23 cellular contexts compared by ENCODE assay signal in genomic region chr4:24248674-24249644, GRCh38.
DNase-seq lines count a peak whose midpoint lies in the region; ATAC-seq and TF ChIP-seq lines count a peak whose summit lies in the region.
"Had no signal": no experiment of that assay in that cellular context is flagged by ENCODE, and none has a peak within 500 bp of the region (broad histone marks: within the 10 kb centered on the region; RNA-seq: fewer than 3 reads in every experiment).

No MANE protein-coding gene starts in this region.

- no peak for TF ChIP-seq POLR2A in gastrocnemius medialis (IDR thresholded peaks at IDR 0.05)
- TF ChIP-seq POLR2A in lower leg skin (IDR thresholded peaks at IDR 0.05) = no peak

- POLR2A ChIA-PET in WTC11 (lab: Charles Lee) = interaction anchor here (0.6 kb wide), 1 partner anchor 441 kb away, joined by 4 read pairs; no protein-coding TSS in a partner anchor

- H3K27ac Mint-ChIP-seq in WTC11 = no peak overlapping the region
- H3K27ac Mint-ChIP-seq in endodermal cell = no peak overlapping the region
- H3K27ac Mint-ChIP-seq: activated CD4-positive, alpha-beta T cell treated with anti-CD3 and anti-CD28 coated beads for 36 hours; HFFc6 had no signal

- in situ Hi-C loops in gastrocnemius medialis (cut with MboI; ENCODE audit: low sequenced_read_pairs in 4 of 4) = loop anchor here in 1 of 4 donors (10.0 kb wide), 1 partner anchor 304 kb away; no protein-coding TSS in a partner anchor

- intact Hi-C loops in gastrocnemius medialis (cut with DNase I; ENCODE audit: low total_unique reads) = loop anchor here (5.0 to 10.0 kb wide), 3 partner anchors 317 to 874 kb away; no protein-coding TSS in a partner anchor
- intact Hi-C loops in posterior cingulate gyrus (cut with DNase I) = no loop called here
- intact Hi-C loops in lower leg skin (cut with DNase I; ENCODE audit: low total_unique reads) = no loop called here

- H3K36me3 ChIP-seq in endodermal cell (ENCODE audit: control insufficient read depth, insufficient read depth, low read length) (no peaks in the 10 kb centered on the region), gastrocnemius medialis (no peaks in the 10 kb centered on the region)
- H3K36me3 ChIP-seq: tibial nerve had no signal

- H3K9me3 Mint-ChIP-seq in WTC11 = no peaks in the 10 kb centered on the region
- H3K9me3 Mint-ChIP-seq in endodermal cell = no peaks in the 10 kb centered on the region
- H3K9me3 Mint-ChIP-seq: neural crest cell had no signal

- H3K27me3 Mint-ChIP-seq in WTC11 (ENCODE audit: low read depth) = no peaks in the 10 kb centered on the region; the same call in 1 of the 2 replicates
- no peaks in the 10 kb centered on the region for H3K27me3 Mint-ChIP-seq in endodermal cell (ENCODE audit: insufficient read depth)

- H3K9me3 ChIP-seq in endodermal cell (ENCODE audit: control insufficient read depth, low read length) (no peaks in the 10 kb centered on the region), gastrocnemius medialis (no peaks in the 10 kb centered on the region)
- H3K9me3 ChIP-seq: tibial nerve had no signal

- no peak overlapping the region for H3K9ac ChIP-seq in endodermal cell (ENCODE audit: extremely low read depth, low read length, poor library complexity, severe bottlenecking)

- 87 to 91% methylated on average over 16 to 17 of the region's 17 CpGs for WGBS in endodermal cell (ENCODE audit: insufficient coverage in 1 of 2, insufficient read length in 1 of 2), 2 experiments
- 72 to 78% methylated on average over 17 of the region's 17 CpGs for WGBS in lower leg skin, 2 donors

- no peaks in the 10 kb centered on the region for H3K36me3 Mint-ChIP-seq in WTC11
- no peaks in the 10 kb centered on the region for H3K36me3 Mint-ChIP-seq in endodermal cell (ENCODE audit: low read depth)

- CTCF ChIA-PET in WTC11 (lab: Charles Lee) = interaction anchor here (0.9 kb wide), 1 partner anchor 159 kb away, joined by 4 read pairs; no protein-coding TSS in a partner anchor

- DNase-seq in WTC11 (ENCODE audit: low spot score) = no peak
- peak; percentile 20 for DNase-seq in endodermal cell
- DNase-seq in left lobe of liver (ENCODE audit: low spot score) = no peak
- peak in 1 of 2 donors; percentile 27 for DNase-seq in gastrocnemius medialis
- DNase-seq in stimulated activated naive CD8-positive, alpha-beta T cell treated with anti-CD3 and anti-CD28 coated beads, Interleukin-15, Interleukin-2, amounts not matched to agents 100 U/mL and 50 U/mL, for 24 hours = no peak
- DNase-seq in posterior cingulate gyrus = no peak
- no peak for DNase-seq in lower leg skin (ENCODE audit: low spot score in 2 of 2)
- no peak for DNase-seq in activated CD4-positive, alpha-beta T cell treated with anti-CD3 and anti-CD28 coated beads, Interleukin-2, amount 50 U/mL, for 48 hours
- DNase-seq: activated CD4-positive, alpha-beta T cell treated with anti-CD3 and anti-CD28 coated beads for 36 hours; activated gamma-delta T cell treated with Interleukin-2 at 50 U/mL for 16 hours; amygdala; foreskin keratinocyte; HFFc6; NCI-H146; NCI-H226; PC-3; stimulated activated CD4-positive, alpha-beta T cell treated with anti-CD3 and anti-CD28 coated beads, Interleukin-4, amount 100 ng/mL, for 4 hours; stimulated activated CD8-positive, alpha-beta memory T cell treated with anti-CD3 and anti-CD28 coated beads, Interleukin-4, amount 100 ng/mL, for 48 hours; T1000 had no signal

- H3K4me3 Mint-ChIP-seq in WTC11 (no peak overlapping the region), endodermal cell (no peak overlapping the region)
- H3K4me3 Mint-ChIP-seq: activated CD4-positive, alpha-beta T cell treated with anti-CD3 and anti-CD28 coated beads for 36 hours; HFFc6; neural crest cell had no signal

- H3K27me3 ChIP-seq in endodermal cell (ENCODE audit: control insufficient read depth, insufficient read depth, low read length, poor library complexity, severe bottlenecking) = peaks cover 7% of the 10 kb centered on the region
- no peaks in the 10 kb centered on the region for H3K27me3 ChIP-seq in gastrocnemius medialis
- H3K27me3 ChIP-seq: tibial nerve had no signal

- H3K4me1 Mint-ChIP-seq in WTC11 (peaks cover 33% of the 10 kb centered on the region), endodermal cell (peaks cover 16% of the 10 kb centered on the region)
- H3K4me1 Mint-ChIP-seq: activated CD4-positive, alpha-beta T cell treated with anti-CD3 and anti-CD28 coated beads for 36 hours had no signal

- TF ChIP-seq CTCF in WTC11 (IDR thresholded peaks at IDR 0.05) = no peak
- peak; percentile 36 for TF ChIP-seq CTCF in endodermal cell (conservative IDR thresholded peaks at IDR 0.05)
- TF ChIP-seq CTCF in gastrocnemius medialis (IDR thresholded peaks at IDR 0.05 in 4 of 5, conservative IDR thresholded peaks at IDR 0.05 in 1 of 5) = no peak
- no peak for TF ChIP-seq CTCF in lower leg skin (IDR thresholded peaks at IDR 0.05)

- no peak overlapping the region for H3K27ac ChIP-seq in endodermal cell (ENCODE audit: low read depth, low read length)
- H3K27ac ChIP-seq in gastrocnemius medialis = peak overlapping the region; percentile 83 to 90 (median 86)
- H3K27ac ChIP-seq: foreskin keratinocyte, SK-N-MC, tibial nerve had no signal

- H3K4me3 ChIP-seq in endodermal cell (ENCODE audit: low read length) (no peak overlapping the region), gastrocnemius medialis (peak overlapping the region in 3 of 4 donors; percentile 14 to 44 (median 23)), lower leg skin (ENCODE audit: low read depth, poor library complexity, severe bottlenecking) (no peak overlapping the region)
- H3K4me3 ChIP-seq: lung, SK-N-MC, tibial nerve had no signal

- H3K4me1 ChIP-seq in endodermal cell (ENCODE audit: control insufficient read depth, insufficient read depth, low read length) (peaks cover 4% of the 10 kb centered on the region), gastrocnemius medialis (peaks cover 37 to 40% of the 10 kb centered on the region in 2 donors)
- H3K4me1 ChIP-seq: foreskin keratinocyte had no signal

- ATAC-seq in WTC11 (peak; percentile 56), left lobe of liver (peak; percentile 40), gastrocnemius medialis (peak; percentile 37 to 52)
- no peak for ATAC-seq in stimulated activated naive CD8-positive, alpha-beta T cell treated with anti-CD3 and anti-CD28 coated beads, Interleukin-15, Interleukin-2, amounts not matched to agents 100 U/mL and 50 U/mL, for 24 hours
- ATAC-seq: activated CD4-positive, alpha-beta T cell treated with anti-CD3 and anti-CD28 coated beads for 36 hours; foreskin keratinocyte; PC-3 had no signal

TF ChIP-seq in WTC11, 78 proteins besides CTCF, POLR2A, EP300 and RAD21 (continues in another document):
- TF ChIP-seq NFATC4 (CRISPR knock-in tag; IDR thresholded peaks at IDR 0.05) (no peak), MYBL2 (CRISPR knock-in tag; IDR thresholded peaks at IDR 0.05) (no peak), PRRX2 (CRISPR knock-in tag; IDR thresholded peaks at IDR 0.05) (no peak), FOXJ3 (CRISPR knock-in tag; IDR thresholded peaks at IDR 0.05; ENCODE audit: borderline replicate concordance) (no peak), TCF7 (CRISPR knock-in tag; IDR thresholded peaks at IDR 0.05; ENCODE audit: low read depth) (no peak), USF1 (CRISPR knock-in tag; IDR thresholded peaks at IDR 0.05) (no peak), MLX (CRISPR knock-in tag; IDR thresholded peaks at IDR 0.05) (no peak), ZNF532 (CRISPR knock-in tag; IDR thresholded peaks at IDR 0.05; ENCODE audit: borderline replicate concordance) (no peak), ESRRA (CRISPR knock-in tag; IDR thresholded peaks at IDR 0.05; ENCODE audit: borderline replicate concordance) (no peak), NR3C1 (CRISPR knock-in tag; conservative IDR thresholded peaks at IDR 0.05; ENCODE audit: low read depth) (no peak), ZBTB21 (CRISPR knock-in tag; IDR thresholded peaks at IDR 0.05; ENCODE audit: borderline replicate concordance) (no peak)

Comparison
In these comparisons a context has a peak if more than half of its experiments do, and no peak if none do; other contexts are left out.
1. H3K4me3 ChIP-seq: peak in gastrocnemius medialis (3 of 4); none in endodermal cell (single experiment) and lower leg skin (single experiment).